1 cellular context compared by ENCODE assay signal in the genomic region with DNA sequence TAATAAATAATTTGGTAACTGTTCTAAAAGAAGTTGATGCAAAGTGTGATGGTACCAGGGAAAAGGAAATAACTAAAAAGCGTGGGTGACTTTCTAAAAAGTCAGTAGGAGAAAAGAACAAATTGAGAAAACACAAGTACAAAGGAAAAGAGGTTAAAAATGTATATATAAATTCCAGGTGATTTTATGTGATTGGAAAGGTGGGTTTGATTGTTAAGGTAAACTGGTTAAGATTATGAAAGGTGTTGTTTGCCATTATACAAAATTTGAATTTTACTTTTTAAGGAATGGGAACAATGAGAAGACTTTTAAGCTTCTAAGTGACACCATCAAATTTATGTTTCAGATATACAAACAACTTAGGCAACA.
TF ChIP-seq lines count a peak whose summit lies in the region.

No MANE protein-coding gene starts in this region.

TF ChIP-seq in endothelial cell of umbilical vein, 7 proteins besides CTCF, POLR2A, EP300 and RAD21 (continued from another document):
- no peak for TF ChIP-seq MYC (IDR thresholded peaks at IDR 0.05; ENCODE audit: low read depth, low read length)
